Comparison of ENCODE assay signal across 13 cellular contexts in the genomic region with DNA sequence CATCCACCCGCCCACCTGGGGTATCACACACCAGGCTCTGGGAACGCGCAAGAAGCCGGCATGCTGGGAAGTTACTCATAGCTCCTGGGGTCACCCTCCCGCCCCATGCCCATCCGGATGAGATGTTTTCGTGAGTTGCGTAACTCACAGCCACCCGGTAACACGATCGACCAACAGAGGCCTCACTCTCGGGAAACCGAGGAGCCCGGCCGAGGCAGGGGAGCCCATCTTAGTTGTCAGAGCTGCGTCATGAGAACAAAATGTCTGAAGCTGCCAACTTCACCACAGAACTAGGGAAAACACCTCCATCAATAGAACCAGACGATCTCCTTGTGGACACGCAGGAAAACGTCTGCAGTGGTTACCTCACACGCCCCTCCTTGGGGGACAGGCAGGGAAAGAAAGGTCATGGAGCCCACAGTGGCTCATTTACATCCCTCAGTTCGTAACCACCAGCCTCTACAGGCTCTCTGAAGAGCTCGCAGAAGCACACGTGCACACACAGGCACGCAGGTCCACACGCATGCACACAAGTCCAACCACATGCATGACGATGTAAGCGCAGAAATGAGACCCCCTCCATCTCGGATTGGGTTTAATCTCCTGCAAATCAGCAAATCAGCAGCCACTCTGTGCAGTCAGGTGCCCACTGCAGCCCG. TPM values are rescaled to one million over a fixed set of nuclear protein-coding genes. Genes with fewer than 3 reads are reported as not detected.
DNase-seq lines count a peak whose midpoint lies in the region; ATAC-seq, FAIRE-seq and TF ChIP-seq lines count a peak whose summit lies in the region.
"Had no signal": no experiment of that assay in that cellular context is flagged by ENCODE, and none has a peak within 500 bp of the region (broad histone marks: within the 10 kb centered on the region; RNA-seq: fewer than 3 reads in every experiment).

No MANE protein-coding gene starts in this region.

- H3K4me1 ChIP-seq in parathyroid adenoma, result peaks cover 21% of the 10 kb centered on the region

- H3K4me2 ChIP-seq in parathyroid adenoma (ENCODE audit: low read length), result no peak overlapping the region
- H3K4me2 ChIP-seq: BLaER1 had no signal

- TF ChIP-seq CTCF in fibroblast of pulmonary artery (IDR thresholded peaks at IDR 0.05; ENCODE audit: low read length, missing control alignments) (no peak), parathyroid adenoma (IDR thresholded peaks at IDR 0.05) (no peak), D721Med (IDR thresholded peaks at IDR 0.05; ENCODE audit: insufficient read depth, missing control alignments) (no peak)

- ATAC-seq in HG03439 (IDR thresholded peaks at IDR 0.05; ENCODE audit: unreplicated experiment), result no peak
- ATAC-seq: activated naive CD8-positive, alpha-beta T cell treated with anti-CD3 and anti-CD28 coated beads, Interleukin-2, amount 50 U/mL, for 24 hours; PC-3 had no signal

- no peaks in the 10 kb centered on the region for H3K27me3 ChIP-seq in parathyroid adenoma (ENCODE audit: control insufficient read depth, insufficient read depth, low read length)
- H3K27me3 ChIP-seq: BLaER1 had no signal

- no peaks in the 10 kb centered on the region for H3K79me2 ChIP-seq in parathyroid adenoma

- peak; percentile 80 for DNase-seq in AG08396 (ENCODE audit: low spot score)
- peak; percentile 69 for DNase-seq in SK-N-DZ (ENCODE audit: low spot score)
- DNase-seq in fibroblast of pulmonary artery (ENCODE audit: low read depth), result peak; percentile 91
- DNase-seq in D721Med (ENCODE audit: insufficient read length, low spot score), result no peak
- DNase-seq in germinal center (ENCODE audit: low spot score), result no peak
- no peak for DNase-seq in NK-92 (lab: John Stamatoyannopoulos, UW; ENCODE audit: unreplicated experiment)
- DNase-seq: activated CD4-positive, alpha-beta T cell treated with anti-CD3 and anti-CD28 coated beads, Interleukin-2, amount 10 ng/mL, durations not matched to agents 24 days and 14 days; activated naive CD8-positive, alpha-beta T cell treated with anti-CD3 and anti-CD28 coated beads, Interleukin-2, amount 50 U/mL, for 24 hours; NCI-H1092; PC-3 had no signal

- no peak overlapping the region for H3K27ac ChIP-seq in parathyroid adenoma
- H3K27ac ChIP-seq: BLaER1 had no signal

- peak overlapping the region; percentile 84 for H2AFZ ChIP-seq in parathyroid adenoma

- H3K4me3 ChIP-seq in fibroblast of pulmonary artery (replicated peaks; ENCODE audit: low read depth, low read length) (peak overlapping the region; percentile 12), parathyroid adenoma (ENCODE audit: low read depth, low read length) (no peak overlapping the region)
- H3K4me3 ChIP-seq: BLaER1 had no signal

- no peaks in the 10 kb centered on the region for H3K9me3 ChIP-seq in parathyroid adenoma (ENCODE audit: control insufficient read depth, low read length)
- H3K9me3 ChIP-seq: BLaER1 had no signal

- no peak overlapping the region for H3K9ac ChIP-seq in parathyroid adenoma
- H3K9ac ChIP-seq: BLaER1 had no signal

- no peak for FAIRE-seq in D721Med (lab: Jason Lieb, UNC)

- H3K36me3 ChIP-seq in parathyroid adenoma (ENCODE audit: control insufficient read depth, insufficient read depth, low read length), result no peaks in the 10 kb centered on the region

RNA-seq across cellular contexts. Expression of gene ADI1, which starts 26.3 kb away (rescaled TPM):
- polyA plus RNA-seq in SK-N-DZ (2014; cell fraction: cytosol; rRNA removed), result 43.2 and 45.6 TPM in 2 replicates
- polyA plus RNA-seq in SK-N-DZ (2014; cell fraction: nucleus; rRNA removed), result 43.4 and 47.2 TPM in 2 replicates

Comparison
In these comparisons a context has a peak if more than half of its experiments do, and no peak if none do; other contexts are left out.
1. DNase-seq: peak in AG08396 (single experiment), SK-N-DZ (single experiment) and fibroblast of pulmonary artery (single experiment); none in D721Med (single experiment), germinal center (single experiment) and NK-92 (single experiment).